ENCODE assay signal across 12 cellular contexts in genomic region chr18:57428221-57429150, GRCh38. TPM values are rescaled to one million over a fixed set of nuclear protein-coding genes. Genes with fewer than 3 reads are reported as not detected.
DNase-seq lines count a peak whose midpoint lies in the region; ATAC-seq and TF ChIP-seq lines count a peak whose summit lies in the region.
"Had no signal": no experiment of that assay in that cellular context is flagged by ENCODE, and none has a peak within 500 bp of the region (broad histone marks: within the 10 kb centered on the region; RNA-seq: fewer than 3 reads in every experiment).

No MANE protein-coding gene starts in this region.

- no peaks in the 10 kb centered on the region for H4K20me1 ChIP-seq in smooth muscle cell (ENCODE audit: low read depth)

- WGBS in smooth muscle cell (ENCODE audit: low lambda C conversion rate): 5% methylated on average over 77 of the region's 99 CpGs

- no peak overlapping the region for H2AFZ ChIP-seq in smooth muscle cell (ENCODE audit: low read depth)

- H3K4me2 ChIP-seq in smooth muscle cell: peak overlapping the region; percentile 63

- no peaks in the 10 kb centered on the region for H3F3A ChIP-seq in smooth muscle cell (ENCODE audit: low read depth)

- DNase-seq in DMS53 (lab: John Stamatoyannopoulos, UW) (peak; percentile 54), DMS53 treated with DMSO at 0.1 percent for 48 hours (lab: John Stamatoyannopoulos, UW; ENCODE audit: unreplicated experiment) (no peak), immature natural killer cell (no peak), smooth muscle cell (lab: John Stamatoyannopoulos, UW; ENCODE audit: unreplicated experiment) (no peak), RWPE1 (ENCODE audit: low spot score) (no peak), AML-193 (lab: John Stamatoyannopoulos, UW) (no peak), activated gamma-delta T cell treated with Interleukin-2 at 50 U/mL for 16 hours (no peak)
- DNase-seq: DND-41, left cardiac atrium, NCI-H446 treated with DMSO at 0.1 percent for 48 hours had no signal

- peaks cover 100% of the 10 kb centered on the region for H3K27me3 ChIP-seq in smooth muscle cell (ENCODE audit: low read depth)

- H3K4me3 Mint-ChIP-seq in activated T-helper 17 cell treated with anti-CD3 and anti-CD28 coated beads, Interleukin-2, amount 50 U/mL, for 72 hours: peak overlapping the region; percentile 39
- H3K4me3 Mint-ChIP-seq in immature natural killer cell: peak overlapping the region; percentile 27 to 73 (median 50)

- H3K27ac Mint-ChIP-seq in activated T-helper 17 cell treated with anti-CD3 and anti-CD28 coated beads, Interleukin-2, amount 50 U/mL, for 72 hours: no peak overlapping the region
- no peak overlapping the region for H3K27ac Mint-ChIP-seq in immature natural killer cell

- H3K4me1 Mint-ChIP-seq in activated T-helper 17 cell treated with anti-CD3 and anti-CD28 coated beads, Interleukin-2, amount 50 U/mL, for 72 hours: peaks cover 3% of the 10 kb centered on the region
- peaks cover 9 to 22% of the 10 kb centered on the region in 2 donors for H3K4me1 Mint-ChIP-seq in immature natural killer cell

- peaks cover 33% of the 10 kb centered on the region for H3K4me1 ChIP-seq in smooth muscle cell (ENCODE audit: low read depth)

- CTCF ChIA-PET in RWPE1 (lab: Yijun Ruan, JAX): no interaction called here

- H3K9me3 ChIP-seq in smooth muscle cell (replicated peaks; ENCODE audit: low read depth): no peaks in the 10 kb centered on the region

- peak overlapping the region; percentile 34 for H3K4me3 ChIP-seq in smooth muscle cell

- no peaks in the 10 kb centered on the region for H3K79me2 ChIP-seq in smooth muscle cell (ENCODE audit: low read depth)

- H3K36me3 Mint-ChIP-seq in activated T-helper 17 cell treated with anti-CD3 and anti-CD28 coated beads, Interleukin-2, amount 50 U/mL, for 72 hours (ENCODE audit: low read depth): peaks cover 13% of the 10 kb centered on the region
- H3K36me3 Mint-ChIP-seq in immature natural killer cell: peaks cover 7 to 8% (median 7%) of the 10 kb centered on the region in 3 donors

- POLR2A ChIA-PET in RWPE1 (lab: Yijun Ruan, JAX; ENCODE audit: low non-redundant PET): no interaction called here

- TF ChIP-seq CTCF in smooth muscle cell (IDR thresholded peaks at IDR 0.05; ENCODE audit: borderline replicate concordance, insufficient read depth, poor library complexity, severe bottlenecking) (no peak), RWPE1 (conservative IDR thresholded peaks at IDR 0.05; ENCODE audit: low read depth) (no peak)

- ATAC-seq in activated T-helper 17 cell treated with anti-CD3 and anti-CD28 coated beads, Interleukin-2, amount 50 U/mL, for 72 hours (replicated peaks): no peak

- H3K27ac ChIP-seq in smooth muscle cell (ENCODE audit: low read depth): no peak overlapping the region
- H3K27ac ChIP-seq in RWPE1: no peak overlapping the region
- H3K27ac ChIP-seq: 22Rv1 had no signal

- H3K9me3 Mint-ChIP-seq in activated T-helper 17 cell treated with anti-CD3 and anti-CD28 coated beads, Interleukin-2, amount 50 U/mL, for 72 hours: peaks cover 4% of the 10 kb centered on the region
- H3K9me3 Mint-ChIP-seq in immature natural killer cell: peaks cover 7 to 49% (median 22%) of the 10 kb centered on the region in 6 donors

- no peaks in the 10 kb centered on the region for H3K36me3 ChIP-seq in smooth muscle cell (ENCODE audit: low read depth)

- H3K9ac ChIP-seq in smooth muscle cell (ENCODE audit: low read depth): no peak overlapping the region

- H3K27me3 Mint-ChIP-seq in activated T-helper 17 cell treated with anti-CD3 and anti-CD28 coated beads, Interleukin-2, amount 50 U/mL, for 72 hours: peaks cover 64% of the 10 kb centered on the region
- H3K27me3 Mint-ChIP-seq in immature natural killer cell (ENCODE audit: low read depth in 3 of 3): peaks cover 29 to 63% (median 45%) of the 10 kb centered on the region in 3 donors

RNA-seq across cellular contexts. Expression of gene ONECUT2, which starts 6.7 kb away (rescaled TPM):
- total RNA-seq in activated T-helper 17 cell treated with anti-CD3 and anti-CD28 coated beads, Interleukin-2, amount 50 U/mL, for 72 hours: under 1 TPM in 1 of 2 donors, not detected in 1; 0.52 TPM
- not detected for polyA plus RNA-seq in immature natural killer cell
- total RNA-seq in smooth muscle cell: 0.04 TPM in 1 of 2 replicates, not detected in the other
- not detected in 2 replicates for polyA plus RNA-seq in smooth muscle cell
